Comparison of ENCODE assay signal across 9 cellular contexts in the genomic region with DNA sequence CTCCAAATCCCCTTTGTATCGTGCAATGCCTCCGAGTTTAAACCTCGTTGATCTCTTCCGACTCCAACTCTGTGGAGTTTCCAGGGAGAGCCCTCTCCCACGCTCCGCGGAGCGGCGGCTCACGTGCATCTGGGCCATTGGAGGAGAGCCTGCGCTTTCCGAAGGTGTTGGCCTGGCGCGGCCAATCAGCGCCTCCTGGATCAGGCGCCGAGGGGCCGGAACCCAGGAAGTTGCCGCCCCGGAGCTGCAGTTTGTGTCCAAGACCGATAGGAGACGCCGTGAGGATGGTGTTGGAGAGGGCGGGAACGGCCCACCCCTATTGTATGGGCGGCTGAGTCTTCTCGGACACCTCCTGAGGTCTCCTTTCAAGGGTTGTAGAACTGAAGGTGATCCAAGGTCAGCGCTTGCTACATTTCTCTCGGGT. TPM values are rescaled to one million over a fixed set of nuclear protein-coding genes. Genes with fewer than 3 reads are reported as not detected.
A peak's percentile ranks its signal among the peaks of the same experiment; 100 is the strongest.
DNase-seq lines count a peak whose midpoint lies in the region; TF ChIP-seq lines count a peak whose summit lies in the region.
"Had no signal": no experiment of that assay in that cellular context is flagged by ENCODE, and none has a peak within 500 bp of the region (broad histone marks: within the 10 kb centered on the region; RNA-seq: fewer than 3 reads in every experiment).

No MANE protein-coding gene starts in this region.

- peaks cover 57% of the 10 kb centered on the region for H3K4me1 Mint-ChIP-seq in nephron progenitor cell

- H3K36me3 ChIP-seq in ACC112 (ENCODE audit: insufficient read depth, low read length) (no peaks in the 10 kb centered on the region), Peyer's patch (no peaks in the 10 kb centered on the region)

- peak overlapping the region; percentile 49; the same call in 1 of the 2 replicates for H3K27ac ChIP-seq in ACC112 (ENCODE audit: low read depth, low read length)
- H3K27ac ChIP-seq in Peyer's patch = peak overlapping the region; percentile 7 to 66 (median 56)

- peak overlapping the region; percentile 86 for H3K4me3 Mint-ChIP-seq in nephron progenitor cell

- no peak overlapping the region for H3K27ac Mint-ChIP-seq in nephron progenitor cell
- H3K27ac Mint-ChIP-seq: activated CD4-positive, alpha-beta T cell treated with anti-CD3 and anti-CD28 coated beads, Interleukin-2, amount 10 ng/mL, durations not matched to agents 7 days and 5 days had no signal

- H3K79me2 ChIP-seq in ACC112 (ENCODE audit: control insufficient read depth, insufficient read depth, low read length, unreplicated experiment) = peaks cover 9% of the 10 kb centered on the region

- no peaks in the 10 kb centered on the region for H3K9me3 Mint-ChIP-seq in nephron progenitor cell
- H3K9me3 Mint-ChIP-seq: activated CD4-positive, alpha-beta T cell treated with anti-CD3 and anti-CD28 coated beads, Interleukin-2, amount 10 ng/mL, durations not matched to agents 7 days and 5 days had no signal

- H3K4me3 ChIP-seq in ACC112 (ENCODE audit: low read depth, low read length) (peak overlapping the region; percentile 85), Peyer's patch (peak overlapping the region; percentile 27 to 58 (median 46)), fibroblast of villous mesenchyme (ENCODE audit: low read depth, low read length) (peak overlapping the region; percentile 74)

- peak in 4 of 6 experiments; percentile 25 to 59 (median 55) for TF ChIP-seq CTCF in Peyer's patch (IDR thresholded peaks at IDR 0.05)
- TF ChIP-seq CTCF in fibroblast of villous mesenchyme (IDR thresholded peaks at IDR 0.05; ENCODE audit: insufficient read depth, low read depth, low read length) = peak; percentile 75
- peak; percentile 71 for TF ChIP-seq CTCF in nephron progenitor cell (IDR thresholded peaks at IDR 0.05)
- no peak for TF ChIP-seq CTCF in GM10266 (IDR thresholded peaks at IDR 0.05; ENCODE audit: control insufficient read depth, insufficient read depth, low read depth, missing control alignments)

- H3K36me3 Mint-ChIP-seq in nephron progenitor cell (ENCODE audit: low read depth) = no peaks in the 10 kb centered on the region

- TF ChIP-seq POLR2A in Peyer's patch (IDR thresholded peaks at IDR 0.05) = no peak

- DNase-seq in Peyer's patch (peak in 2 of 3 donors; percentile 77 to 78), fibroblast of villous mesenchyme (ENCODE audit: low read depth) (peak; percentile 90), nephron progenitor cell (peak; percentile 80), NCI-H2029 treated with DMSO at 0.1 percent for 48 hours (lab: John Stamatoyannopoulos, UW) (no peak), GM10266 (ENCODE audit: extremely low spot score) (no peak), NCI-H2171 treated with DMSO at 0.1 percent for 48 hours (lab: John Stamatoyannopoulos, UW) (no peak), A172 (ENCODE audit: low spot score) (no peak)
- DNase-seq: activated CD4-positive, alpha-beta T cell treated with anti-CD3 and anti-CD28 coated beads, Interleukin-2, amount 10 ng/mL, durations not matched to agents 7 days and 5 days had no signal

- H3K27me3 ChIP-seq in ACC112 (ENCODE audit: insufficient read depth, low read length) (no peaks in the 10 kb centered on the region), Peyer's patch (no peaks in the 10 kb centered on the region)

- peaks cover 45% of the 10 kb centered on the region for H3K27me3 Mint-ChIP-seq in nephron progenitor cell (ENCODE audit: low read depth, poor library complexity)

- peaks cover 0 to 5% (median 0%) of the 10 kb centered on the region in 4 donors for H3K9me3 ChIP-seq in Peyer's patch

- peak overlapping the region; percentile 69 for H2AFZ ChIP-seq in ACC112 (ENCODE audit: low read length, unreplicated experiment)

- H3K4me1 ChIP-seq in ACC112 (ENCODE audit: control insufficient read depth, insufficient read depth, low read length, unreplicated experiment) (peaks cover 40% of the 10 kb centered on the region), Peyer's patch (peaks cover 0 to 30% (median 3%) of the 10 kb centered on the region in 4 donors)

RNA-seq across cellular contexts. Expression of a gene that starts 1.6 kb away (rescaled TPM):
- total RNA-seq in Peyer's patch (1 to 10 TPM in 3 of 4 donors, under 1 TPM in 1; 0.53 to 5.8 (median 2.6) TPM), fibroblast of villous mesenchyme (2.2 and 2.9 TPM in 2 replicates)
- total RNA-seq in A172 (2014; rRNA removed; shearing (Covaris generic)) = 0.67 and 1.0 TPM in 2 replicates

RNA-seq across cellular contexts. Expression of a gene that starts 21.6 kb away (rescaled TPM):
- total RNA-seq in Peyer's patch = 1 to 10 TPM in 1 of 4 donors, under 1 TPM in 1, not detected in 2; 0.85 to 1.7 TPM
- total RNA-seq in fibroblast of villous mesenchyme = not detected in 2 replicates
- not detected in 2 replicates for total RNA-seq in A172 (2014; rRNA removed; shearing (Covaris generic))
- total RNA-seq: activated CD4-positive, alpha-beta T cell treated with anti-CD3 and anti-CD28 coated beads, Interleukin-2, amount 10 ng/mL, durations not matched to agents 7 days and 5 days had no signal

Comparison
In these comparisons a context has a peak if more than half of its experiments do, and no peak if none do; other contexts are left out.
1. DNase-seq: peak in Peyer's patch (2 of 3), fibroblast of villous mesenchyme (single experiment) and nephron progenitor cell (single experiment); none in NCI-H2029 treated with DMSO at 0.1 percent for 48 hours (single experiment), GM10266 (single experiment), NCI-H2171 treated with DMSO at 0.1 percent for 48 hours (single experiment) and A172 (single experiment).
2. Peak in every context shown above with its lines, with median percentiles within 50 percentile points of each other: H3K4me3 ChIP-seq.